8 cellular contexts compared by ENCODE assay signal in the genomic region with DNA sequence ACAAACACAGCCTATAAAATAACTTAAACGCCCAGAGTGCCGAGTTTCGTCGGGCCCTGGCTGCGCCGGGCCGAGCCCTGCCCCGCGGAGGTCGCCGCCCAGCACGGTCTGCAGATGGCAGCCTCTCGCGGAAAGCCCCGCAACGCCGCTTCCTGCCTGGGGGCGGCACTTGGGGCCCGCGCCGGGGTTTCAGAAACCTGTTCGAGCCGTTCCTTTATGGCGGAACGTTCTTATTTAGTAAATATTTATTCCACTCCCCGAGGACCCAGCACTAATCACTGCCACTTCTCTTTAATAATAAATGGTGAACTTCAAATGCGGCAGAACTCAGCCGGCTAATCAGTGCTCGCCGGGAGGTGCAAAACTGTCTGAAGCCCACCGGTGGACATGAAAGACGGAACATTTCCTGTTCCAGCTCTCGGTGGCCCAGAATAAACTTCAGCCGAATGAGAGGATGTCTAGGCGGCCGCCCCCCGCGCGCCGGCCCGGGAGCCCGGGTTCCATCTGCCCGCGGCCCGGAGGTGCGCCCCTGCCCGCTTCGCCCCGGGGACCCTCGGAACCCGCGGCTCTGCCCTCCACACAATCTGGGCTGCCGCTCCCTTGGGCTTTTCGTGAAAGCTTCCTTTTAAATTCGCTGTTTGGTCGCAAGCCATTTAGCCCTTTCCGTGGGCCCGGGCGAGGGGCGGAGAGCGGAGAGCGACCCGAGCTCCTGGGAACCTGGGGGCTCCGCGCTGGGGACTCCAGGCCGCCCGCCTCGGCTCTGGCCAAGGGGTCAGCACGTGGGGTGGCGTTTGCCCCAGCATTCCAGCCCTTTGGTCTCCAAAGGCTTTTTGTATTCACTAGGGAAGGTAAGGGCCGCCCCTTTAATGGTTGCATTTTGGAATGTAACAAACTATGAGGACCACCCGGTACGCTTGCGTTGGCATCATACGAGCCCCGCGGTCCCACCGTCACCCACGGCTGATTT.
DNase-seq lines count a peak whose midpoint lies in the region; ATAC-seq and TF ChIP-seq lines count a peak whose summit lies in the region.

No MANE protein-coding gene starts in this region.

- peak; percentile 3 for TF ChIP-seq CTCF in GM20000 (IDR thresholded peaks at IDR 0.05; ENCODE audit: extremely low read depth, missing control alignments)
- TF ChIP-seq CTCF in HL-60 (IDR thresholded peaks at IDR 0.05; ENCODE audit: insufficient read depth, low read length): no peak
- TF ChIP-seq CTCF in retinal pigment epithelial cell (conservative IDR thresholded peaks at IDR 0.05; ENCODE audit: low read depth, low read length): peak; percentile 18

- peaks cover 9% of the 10 kb centered on the region for H3K4me1 ChIP-seq in adipocyte (ENCODE audit: control insufficient read depth, insufficient read depth, low read length)
- no peaks in the 10 kb centered on the region for H3K4me1 ChIP-seq in right cardiac atrium (ENCODE audit: control insufficient read depth, insufficient read depth, low read length)

- H3K9ac ChIP-seq in adipocyte (ENCODE audit: low read length): peak overlapping the region; percentile 63

- H3K27me3 ChIP-seq in HL-60 (ENCODE audit: insufficient read depth, poor library complexity, severe bottlenecking) (peaks cover 5% of the 10 kb centered on the region), adipocyte (replicated peaks; ENCODE audit: control insufficient read depth, insufficient read depth, low read length) (peaks cover 31% of the 10 kb centered on the region), right cardiac atrium (ENCODE audit: control insufficient read depth, insufficient read depth) (no peaks in the 10 kb centered on the region)

- H3K36me3 ChIP-seq in adipocyte (ENCODE audit: control insufficient read depth, insufficient read depth, low read length, severe bottlenecking): no peaks in the 10 kb centered on the region

- WGBS in right cardiac atrium: 2% methylated on average over 79 of the region's 79 CpGs

- DNase-seq in DMS 273 treated with DMSO at 0.1 percent for 48 hours (lab: John Stamatoyannopoulos, UW) (peak; percentile 25), GM20000 (ENCODE audit: low spot score) (peak; percentile 87), HL-60 (ENCODE audit: low read depth in 1 of 2, low spot score in 1 of 2) (peak in 1 of 2 experiments; percentile 23), SK-N-DZ (ENCODE audit: low spot score) (peak; percentile 26), adipocyte (ENCODE audit: low read depth) (peak; percentile 80), right cardiac atrium (peak; percentile 34 to 78 (median 74)), retinal pigment epithelial cell (ENCODE audit: low read depth) (no peak), posterior vena cava (ENCODE audit: low spot score) (no peak)

- H3K9me3 ChIP-seq in adipocyte (ENCODE audit: control insufficient read depth, low read length) (no peaks in the 10 kb centered on the region), right cardiac atrium (ENCODE audit: control insufficient read depth, low read length) (no peaks in the 10 kb centered on the region)

- peak; percentile 84 to 85 for ATAC-seq in right cardiac atrium

- intact Hi-C loops in right cardiac atrium (cut with DNase I) (loop anchor here in 3 of 4 donors (5.0 to 10.0 kb wide), 3 partner anchors 975 to 1478 kb away; no protein-coding TSS in a partner anchor), posterior vena cava (cut with DNase I) (loop anchor here in 1 of 2 donors (10.0 kb wide), 1 partner anchor 958 kb away; no protein-coding TSS in a partner anchor)

- H3K27ac ChIP-seq in HL-60 (replicated peaks) (no peak overlapping the region), right cardiac atrium (ENCODE audit: low read length) (no peak overlapping the region)

- H3K4me3 ChIP-seq in HL-60 (replicated peaks; ENCODE audit: insufficient read depth, low read length) (peak overlapping the region; percentile 30), adipocyte (ENCODE audit: low read length) (peak overlapping the region; percentile 85), right cardiac atrium (ENCODE audit: low read length) (peak overlapping the region; percentile 70), retinal pigment epithelial cell (ENCODE audit: low read length) (peak overlapping the region; percentile 70)

Comparison
In these comparisons a context has a peak if more than half of its experiments do, and no peak if none do; other contexts are left out.
1. DNase-seq: peak in DMS 273 treated with DMSO at 0.1 percent for 48 hours (single experiment), GM20000 (single experiment), SK-N-DZ (single experiment), adipocyte (single experiment) and right cardiac atrium (3 of 3); none in retinal pigment epithelial cell (single experiment) and posterior vena cava (single experiment).
2. H3K4me3 ChIP-seq: peak in every context shown above with its lines; median percentile 85 in adipocyte; 70 in right cardiac atrium; 70 in retinal pigment epithelial cell; 30 in HL-60.